In genomic region chr2:111905477-111905869, GRCh38 we compare ENCODE assay signal across 8 cellular contexts. TPM values are rescaled to one million over a fixed set of nuclear protein-coding genes. Genes with fewer than 3 reads are reported as not detected.
DNase-seq lines count a peak whose midpoint lies in the region; ATAC-seq and TF ChIP-seq lines count a peak whose summit lies in the region.
"Not testable (repeated sequence)": the region's sequence is repeated elsewhere in the genome, so short reads cannot be mapped to it uniquely, and the experiment has no call there.

No MANE protein-coding gene starts in this region.

- 90% methylated on average over 9 of the region's 9 CpGs for WGBS in prostate gland
- WGBS in suprapubic skin = 89% methylated on average over 9 of the region's 9 CpGs

- H3K4me3 ChIP-seq in HUES48 (ENCODE audit: low read depth, low read length); left ventricle myocardium inferior; prostate gland; suprapubic skin; upper lobe of right lung: not testable (repeated sequence)

- not testable (repeated sequence) for H3K4me1 Mint-ChIP-seq in activated T-helper 17 cell treated with anti-CD3 and anti-CD28 coated beads, Interleukin-2, amount 50 U/mL, for 72 hours
- H3K4me1 Mint-ChIP-seq in dendritic cell treated with granulocyte-macrophage colony-stimulating factor and Interleukin-4, amounts not matched to agents 40 ng/mL and 50 ng/mL, for 4 days (ENCODE audit: low read depth) = peaks cover 61% of the 10 kb centered on the region
- peaks cover 18% of the 10 kb centered on the region for H3K4me1 Mint-ChIP-seq in memory B cell

- TF ChIP-seq POLR2A in prostate gland (IDR thresholded peaks at IDR 0.05); suprapubic skin (IDR thresholded peaks at IDR 0.05): not testable (repeated sequence)

- ATAC-seq in activated T-helper 17 cell treated with anti-CD3 and anti-CD28 coated beads, Interleukin-2, amount 50 U/mL, for 72 hours (replicated peaks); memory B cell (ENCODE audit: low read depth); upper lobe of right lung: not testable (repeated sequence)

- H3K27ac ChIP-seq in HUES48 (ENCODE audit: low read depth, low read length) (peak overlapping the region; percentile 41), left ventricle myocardium inferior (replicated peaks) (peak overlapping the region; percentile 65), prostate gland (peak overlapping the region; percentile 72 to 86), suprapubic skin (peak overlapping the region; percentile 71), upper lobe of right lung (peak overlapping the region; percentile 53)

- H3K9ac ChIP-seq in HUES48 (ENCODE audit: low read depth, low read length) = not testable (repeated sequence)

- H3K4me3 Mint-ChIP-seq in activated T-helper 17 cell treated with anti-CD3 and anti-CD28 coated beads, Interleukin-2, amount 50 U/mL, for 72 hours; dendritic cell treated with granulocyte-macrophage colony-stimulating factor and Interleukin-4, amounts not matched to agents 40 ng/mL and 50 ng/mL, for 4 days; memory B cell: not testable (repeated sequence)

- not testable (repeated sequence) for H3K27me3 Mint-ChIP-seq in activated T-helper 17 cell treated with anti-CD3 and anti-CD28 coated beads, Interleukin-2, amount 50 U/mL, for 72 hours; memory B cell
- H3K27me3 Mint-ChIP-seq in dendritic cell treated with granulocyte-macrophage colony-stimulating factor and Interleukin-4, amounts not matched to agents 40 ng/mL and 50 ng/mL, for 4 days = peaks cover 11% of the 10 kb centered on the region

- not testable (repeated sequence) for H3K27me3 ChIP-seq in HUES48 (ENCODE audit: control insufficient read depth, insufficient read depth, low read length); left ventricle myocardium inferior (ENCODE audit: low read depth); prostate gland (replicated peaks; ENCODE audit: insufficient read depth); suprapubic skin; upper lobe of right lung

- not testable (repeated sequence) for H3K36me3 Mint-ChIP-seq in activated T-helper 17 cell treated with anti-CD3 and anti-CD28 coated beads, Interleukin-2, amount 50 U/mL, for 72 hours (ENCODE audit: low read depth); dendritic cell treated with granulocyte-macrophage colony-stimulating factor and Interleukin-4, amounts not matched to agents 40 ng/mL and 50 ng/mL, for 4 days (ENCODE audit: low read depth); memory B cell

- H3K36me3 ChIP-seq in HUES48 (ENCODE audit: control insufficient read depth, insufficient read depth, low read length); left ventricle myocardium inferior; prostate gland; suprapubic skin; upper lobe of right lung: not testable (repeated sequence)

- not testable (repeated sequence) for H3K9me3 ChIP-seq in HUES48 (ENCODE audit: control insufficient read depth, insufficient read depth, low read length); left ventricle myocardium inferior (replicated peaks); prostate gland; suprapubic skin; upper lobe of right lung

- H3K4me1 ChIP-seq in HUES48 (ENCODE audit: control insufficient read depth, insufficient read depth, low read length) (peaks cover 28% of the 10 kb centered on the region), left ventricle myocardium inferior (peaks cover 93% of the 10 kb centered on the region), prostate gland (replicated peaks) (peaks cover 21% of the 10 kb centered on the region), suprapubic skin (peaks cover 62% of the 10 kb centered on the region), upper lobe of right lung (peaks cover 34% of the 10 kb centered on the region)

- H3K9me3 Mint-ChIP-seq in activated T-helper 17 cell treated with anti-CD3 and anti-CD28 coated beads, Interleukin-2, amount 50 U/mL, for 72 hours; dendritic cell treated with granulocyte-macrophage colony-stimulating factor and Interleukin-4, amounts not matched to agents 40 ng/mL and 50 ng/mL, for 4 days; memory B cell: not testable (repeated sequence)

- H3K27ac Mint-ChIP-seq in activated T-helper 17 cell treated with anti-CD3 and anti-CD28 coated beads, Interleukin-2, amount 50 U/mL, for 72 hours = peak overlapping the region; percentile 46
- H3K27ac Mint-ChIP-seq in dendritic cell treated with granulocyte-macrophage colony-stimulating factor and Interleukin-4, amounts not matched to agents 40 ng/mL and 50 ng/mL, for 4 days = peak overlapping the region; percentile 68
- peak overlapping the region; percentile 43 for H3K27ac Mint-ChIP-seq in memory B cell

- not testable (repeated sequence) for DNase-seq in left ventricle myocardium inferior; memory B cell (ENCODE audit: low spot score in 2 of 2); prostate gland (ENCODE audit: low spot score); suprapubic skin (ENCODE audit: low spot score in 2 of 2); upper lobe of right lung

- TF ChIP-seq CTCF in left ventricle myocardium inferior (IDR thresholded peaks at IDR 0.05; ENCODE audit: borderline replicate concordance); prostate gland (IDR thresholded peaks at IDR 0.05); suprapubic skin (IDR thresholded peaks at IDR 0.05); upper lobe of right lung (IDR thresholded peaks at IDR 0.05): not testable (repeated sequence)

- intact Hi-C loops in dendritic cell treated with granulocyte-macrophage colony-stimulating factor and Interleukin-4, amounts not matched to agents 40 ng/mL and 50 ng/mL, for 4 days (cut with micrococcal nuclease); left ventricle myocardium inferior (cut with micrococcal nuclease); prostate gland (cut with DNase I); upper lobe of right lung (cut with DNase I): not testable (repeated sequence)

- TF ChIP-seq EP300 in suprapubic skin (IDR thresholded peaks at IDR 0.05) = not testable (repeated sequence)

RNA-seq across cellular contexts. Expression of gene MERTK, which starts 7.1 kb away (rescaled TPM):
- total RNA-seq in activated T-helper 17 cell treated with anti-CD3 and anti-CD28 coated beads, Interleukin-2, amount 50 U/mL, for 72 hours = under 1 TPM; 0.43 to 0.87 TPM
- total RNA-seq in left ventricle myocardium inferior = 4.7 TPM
- total RNA-seq in prostate gland = 10 to 100 TPM; 22.2 to 43.6 TPM
- total RNA-seq in suprapubic skin = 1 to 10 TPM; 5.5 to 6.7 (median 5.7) TPM
- 17.3 TPM for total RNA-seq in upper lobe of right lung

RNA-seq across cellular contexts. Expression of gene ANAPC1, which starts 21.5 kb away (rescaled TPM):
- total RNA-seq in activated T-helper 17 cell treated with anti-CD3 and anti-CD28 coated beads, Interleukin-2, amount 50 U/mL, for 72 hours = 100 to 1,000 TPM in 1 of 2 donors, 10 to 100 TPM in 1; 75.6 to 119 TPM
- total RNA-seq in left ventricle myocardium inferior (17.0 TPM), prostate gland (10 to 100 TPM; 48.6 to 49.7 TPM), suprapubic skin (100 to 1,000 TPM in 1 of 4 donors, 10 to 100 TPM in 3; 35.9 to 101 (median 39.5) TPM), upper lobe of right lung (29.4 TPM)
